In the genomic region with DNA sequence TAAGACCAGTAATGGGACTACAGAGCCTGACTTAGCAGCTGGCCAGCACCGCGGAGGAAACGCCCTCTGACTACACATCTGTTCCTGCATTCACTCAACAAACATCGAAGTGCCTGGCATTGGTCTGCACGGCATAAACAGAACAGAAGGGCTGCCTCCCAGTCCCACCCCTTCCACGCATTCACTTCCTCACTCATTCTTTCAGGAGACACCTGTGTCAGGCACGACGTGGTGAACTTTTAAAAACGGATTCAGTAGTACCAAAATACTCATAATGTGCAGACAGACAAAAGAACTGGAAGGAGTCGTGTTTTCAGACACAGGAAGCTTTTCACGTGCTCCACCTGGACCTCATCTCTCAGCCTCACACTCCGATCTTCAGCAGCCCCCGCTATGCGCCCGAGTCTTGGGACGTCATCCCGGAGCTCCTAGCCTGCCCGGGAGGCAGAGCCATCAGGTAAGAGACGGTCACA, we compare ENCODE assay signal across 8 cellular contexts.
DNase-seq lines count a peak whose midpoint lies in the region; ATAC-seq and TF ChIP-seq lines count a peak whose summit lies in the region.

No MANE protein-coding gene starts in this region.

- peaks cover 9% of the 10 kb centered on the region for H3K4me1 ChIP-seq in testis

- DNase-seq in GM06990 (ENCODE audit: extremely low read depth, insufficient read length) (peak; percentile 75), GM20000 (ENCODE audit: low spot score) (peak; percentile 85), dermis blood vessel endothelial cell (peak; percentile 91), sciatic nerve (ENCODE audit: low spot score) (no peak), COLO829 (ENCODE audit: low spot score) (no peak), testis (no peak), HK-2 (ENCODE audit: unreplicated experiment) (no peak)

- H3K4me3 ChIP-seq in GM06990 (replicated peaks; ENCODE audit: low read depth, low read length), result peak overlapping the region; percentile 66
- no peak overlapping the region for H3K4me3 ChIP-seq in testis

- no peaks in the 10 kb centered on the region for H3K9me3 ChIP-seq in testis

- TF ChIP-seq CTCF in GM06990 (IDR thresholded peaks at IDR 0.05; ENCODE audit: insufficient read depth, low read length, poor library complexity, severe bottlenecking) (no peak), GM20000 (IDR thresholded peaks at IDR 0.05; ENCODE audit: extremely low read depth, missing control alignments) (no peak), testis (IDR thresholded peaks at IDR 0.05) (no peak)

- WGBS in testis, 2 donors, result 80 to 85% methylated on average over 19 of the region's 19 CpGs

- H3K36me3 ChIP-seq in GM06990 (ENCODE audit: control insufficient read depth, insufficient read depth, low read length), result peaks cover 2% of the 10 kb centered on the region; the same call in 1 of the 2 replicates
- H3K36me3 ChIP-seq in testis (ENCODE audit: low read depth, missing control alignments), result no peaks in the 10 kb centered on the region

- TF ChIP-seq POLR2A in testis (IDR thresholded peaks at IDR 0.05), result no peak

- H3K27me3 ChIP-seq in GM06990 (replicated peaks; ENCODE audit: control insufficient read depth, insufficient read depth, low read length) (no peaks in the 10 kb centered on the region), testis (no peaks in the 10 kb centered on the region)

- intact Hi-C loops in sciatic nerve (cut with DNase I), result no loop called here
- intact Hi-C loops in testis (cut with DNase I; ENCODE audit: low total_unique reads), result no loop called here

- H3K27ac ChIP-seq in testis, result no peak overlapping the region

- ATAC-seq in HG03565 (IDR thresholded peaks at IDR 0.05; ENCODE audit: unreplicated experiment), result peak; percentile 74
- ATAC-seq in sciatic nerve, result peak; percentile 50

Comparison
In these comparisons a context has a peak if more than half of its experiments do, and no peak if none do; other contexts are left out.
1. DNase-seq: peak in GM06990 (single experiment), GM20000 (single experiment) and dermis blood vessel endothelial cell (single experiment); none in sciatic nerve (single experiment), COLO829 (single experiment), testis (single experiment) and HK-2 (single experiment).